ENCODE assay signal across 17 cellular contexts in the genomic region with DNA sequence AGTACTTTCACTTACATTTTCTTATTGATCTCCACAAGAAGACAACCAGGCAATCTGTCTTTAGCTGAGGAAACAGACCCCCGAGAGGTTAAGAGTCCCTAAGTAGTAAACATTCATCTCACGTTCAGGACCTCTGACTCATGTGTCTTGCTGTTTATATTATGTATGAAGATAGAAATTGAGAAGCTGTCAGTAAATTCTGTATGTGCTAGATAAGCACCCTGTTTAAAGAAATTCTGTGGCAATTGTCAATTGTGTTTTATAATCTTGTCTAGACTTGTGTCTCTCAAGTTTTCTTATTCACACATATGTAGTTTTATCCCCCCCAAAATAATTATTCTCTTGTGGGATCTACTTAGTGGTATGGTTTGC. TPM values are rescaled to one million over a fixed set of nuclear protein-coding genes. Genes with fewer than 3 reads are reported as not detected.
A peak's percentile ranks its signal among the peaks of the same experiment; 100 is the strongest.
DNase-seq lines count a peak whose midpoint lies in the region; ATAC-seq and TF ChIP-seq lines count a peak whose summit lies in the region.
"Had no signal": no experiment of that assay in that cellular context is flagged by ENCODE, and none has a peak within 500 bp of the region (broad histone marks: within the 10 kb centered on the region; RNA-seq: fewer than 3 reads in every experiment).

No MANE protein-coding gene starts in this region.

- no peak overlapping the region for H3K4me3 Mint-ChIP-seq in glutamatergic neuron (ENCODE audit: unreplicated experiment)
- H3K4me3 Mint-ChIP-seq: T-helper 1 cell treated with Interleukin-12 subunit alpha and Interleukin-12 subunit beta and Interleukin-4 antibody, amounts not matched to agents 30 μg/mL and 1 μg/mL, for 36 hours had no signal

- in situ Hi-C loops in gastrocnemius medialis (cut with MboI; ENCODE audit: low sequenced_read_pairs in 4 of 4): no loop called here

- no peaks in the 10 kb centered on the region for H3K9me3 ChIP-seq in neutrophil
- no peaks in the 10 kb centered on the region for H3K9me3 ChIP-seq in gastrocnemius medialis
- H3K9me3 ChIP-seq: suprapubic skin had no signal

- H3K4me1 ChIP-seq in neutrophil (ENCODE audit: control insufficient read depth in 1 of 2, insufficient read depth in 1 of 2, low read depth in 1 of 2, low read length in 1 of 2) (peaks cover 61 to 64% of the 10 kb centered on the region in 2 experiments), gastrocnemius medialis (no peaks in the 10 kb centered on the region)
- H3K4me1 ChIP-seq: suprapubic skin had no signal

- H3K4me3 ChIP-seq in NB4 (ENCODE audit: low read depth, low read length) (no peak overlapping the region), choroid plexus epithelial cell (ENCODE audit: low read depth, low read length) (no peak overlapping the region), neutrophil (ENCODE audit: low read depth in 1 of 2, low read length in 1 of 2) (no peak overlapping the region), gastrocnemius medialis (no peak overlapping the region)
- H3K4me3 ChIP-seq: suprapubic skin had no signal

- DNase-seq in ELR (ENCODE audit: low read depth) (peak; percentile 80), NB4 (ENCODE audit: low read depth) (peak; percentile 42), choroid plexus epithelial cell (ENCODE audit: low read depth) (peak; percentile 52), gastrocnemius medialis (no peak), NCI-H69 (lab: John Stamatoyannopoulos, UW) (no peak), DMS53 (lab: John Stamatoyannopoulos, UW) (no peak), glutamatergic neuron (no peak)
- DNase-seq: activated CD4-positive, CD25-positive, alpha-beta regulatory T cell; activated effector memory CD4-positive, alpha-beta T cell treated with Interleukin-2 at 50 U/mL for 16 hours; left colon; NCI-H1092 treated with DMSO at 0.1 percent for 48 hours; NCI-H2171 treated with DMSO at 0.1 percent for 48 hours; stimulated activated CD4-positive, alpha-beta T cell treated with anti-CD3 and anti-CD28 coated beads, Interleukin-2, amount 100 ng/mL, for 48 hours had no signal

- intact Hi-C loops in gastrocnemius medialis (cut with DNase I; ENCODE audit: low total_unique reads): no loop called here

- peaks cover 2% of the 10 kb centered on the region for H3K4me1 Mint-ChIP-seq in glutamatergic neuron (ENCODE audit: low read depth, unreplicated experiment)

- TF ChIP-seq POLR2A in NB4 (IDR thresholded peaks at IDR 0.05; ENCODE audit: extremely low read depth, insufficient read length) (no peak), gastrocnemius medialis (IDR thresholded peaks at IDR 0.05) (no peak)

- no peaks in the 10 kb centered on the region for H3K27me3 Mint-ChIP-seq in glutamatergic neuron (ENCODE audit: unreplicated experiment)

- no peaks in the 10 kb centered on the region for H3K27me3 ChIP-seq in neutrophil
- H3K27me3 ChIP-seq in gastrocnemius medialis: no peaks in the 10 kb centered on the region
- H3K27me3 ChIP-seq: suprapubic skin had no signal

- H3K27ac Mint-ChIP-seq in glutamatergic neuron (ENCODE audit: unreplicated experiment): no peak overlapping the region
- H3K27ac Mint-ChIP-seq: T-helper 1 cell treated with Interleukin-12 subunit alpha and Interleukin-12 subunit beta and Interleukin-4 antibody, amounts not matched to agents 30 μg/mL and 1 μg/mL, for 36 hours had no signal

- ATAC-seq in gastrocnemius medialis: no peak
- ATAC-seq: left colon, sciatic nerve had no signal

- H3K9me3 Mint-ChIP-seq in glutamatergic neuron (ENCODE audit: unreplicated experiment): no peaks in the 10 kb centered on the region
- H3K9me3 Mint-ChIP-seq: T-helper 1 cell treated with Interleukin-12 subunit alpha and Interleukin-12 subunit beta and Interleukin-4 antibody, amounts not matched to agents 30 μg/mL and 1 μg/mL, for 36 hours had no signal

- TF ChIP-seq CTCF in NB4 (IDR thresholded peaks at IDR 0.05; ENCODE audit: low read depth, low read length) (no peak), choroid plexus epithelial cell (conservative IDR thresholded peaks at IDR 0.05; ENCODE audit: low read depth, low read length) (no peak), neutrophil (IDR thresholded peaks at IDR 0.05) (no peak), gastrocnemius medialis (IDR thresholded peaks at IDR 0.05 in 4 of 5, conservative IDR thresholded peaks at IDR 0.05 in 1 of 5) (no peak), glutamatergic neuron (IDR thresholded peaks at IDR 0.05; ENCODE audit: partially characterized antibody, unreplicated experiment) (no peak)

- H3K36me3 ChIP-seq in neutrophil: no peaks in the 10 kb centered on the region
- H3K36me3 ChIP-seq in gastrocnemius medialis: no peaks in the 10 kb centered on the region
- H3K36me3 ChIP-seq: suprapubic skin had no signal

- H3K36me3 Mint-ChIP-seq in glutamatergic neuron (ENCODE audit: unreplicated experiment): no peaks in the 10 kb centered on the region

- peak overlapping the region; percentile 88 for H3K27ac ChIP-seq in neutrophil
- no peak overlapping the region for H3K27ac ChIP-seq in gastrocnemius medialis
- H3K27ac ChIP-seq: suprapubic skin had no signal

RNA-seq across cellular contexts. Expression of a gene that starts 14.5 kb away (rescaled TPM):
- total RNA-seq in gastrocnemius medialis: 10 to 100 TPM; 15.9 to 28.8 (median 23.3) TPM
- total RNA-seq in glutamatergic neuron (ENCODE audit: unreplicated experiment): 16.4 TPM

RNA-seq across cellular contexts. Expression of a gene that starts 14.9 kb away (rescaled TPM):
- total RNA-seq in gastrocnemius medialis (10 to 100 TPM; 15.3 to 22.9 (median 21.7) TPM), glutamatergic neuron (ENCODE audit: unreplicated experiment) (63.4 TPM)

Comparison
In these comparisons a context has a peak if more than half of its experiments do, and no peak if none do; other contexts are left out.
1. DNase-seq: peak in ELR (single experiment), NB4 (single experiment) and choroid plexus epithelial cell (single experiment); none in gastrocnemius medialis (0 of 2), NCI-H69 (single experiment), DMS53 (single experiment) and glutamatergic neuron (single experiment).